In genomic region chr1:63818567-63819340, GRCh38 we compare ENCODE assay signal across 19 cellular contexts. TPM values are rescaled to one million over a fixed set of nuclear protein-coding genes. Genes with fewer than 3 reads are reported as not detected.
DNase-seq lines count a peak whose midpoint lies in the region; ATAC-seq and TF ChIP-seq lines count a peak whose summit lies in the region.
"Had no signal": no experiment of that assay in that cellular context is flagged by ENCODE, and none has a peak within 500 bp of the region (broad histone marks: within the 10 kb centered on the region; RNA-seq: fewer than 3 reads in every experiment).

No MANE protein-coding gene starts in this region.

- H4K20me1 ChIP-seq in GM23338 (replicated peaks; ENCODE audit: insufficient read depth) = peaks cover 62% of the 10 kb centered on the region

- H3K4ac ChIP-seq in mesenchymal stem cell (ENCODE audit: low read depth in 1 of 2, low read length in 2 of 2) = no peak overlapping the region

- H2BK12ac ChIP-seq in mesenchymal stem cell (ENCODE audit: low read length in 2 of 2) = no peak overlapping the region

- H3K27me3 ChIP-seq in GM23338 (ENCODE audit: insufficient read depth) = no peaks in the 10 kb centered on the region
- H3K27me3 ChIP-seq in mesenchymal stem cell (ENCODE audit: control insufficient read depth in 1 of 2, insufficient read depth in 1 of 2, low read length in 2 of 2) = no peaks in the 10 kb centered on the region
- no peaks in the 10 kb centered on the region for H3K27me3 ChIP-seq in MG63

- no peak overlapping the region for H2BK120ac ChIP-seq in mesenchymal stem cell (ENCODE audit: low read depth, low read length)

- H3K9ac ChIP-seq in mesenchymal stem cell (ENCODE audit: low read length) = no peak overlapping the region
- H3K9ac ChIP-seq: KMS-11 had no signal

- H2AFZ ChIP-seq in GM23338 (no peak overlapping the region), mesenchymal stem cell (ENCODE audit: low read depth, low read length) (no peak overlapping the region)

- H3K36me3 Mint-ChIP-seq in GM23338 (ENCODE audit: low read depth) = peaks cover 33% of the 10 kb centered on the region
- H3K36me3 Mint-ChIP-seq: CD4-positive, alpha-beta memory T cell had no signal

- peaks cover 2% of the 10 kb centered on the region for H3K27me3 Mint-ChIP-seq in GM23338 (ENCODE audit: insufficient read depth, low read depth, poor library complexity)

- no peak overlapping the region for H2BK5ac ChIP-seq in mesenchymal stem cell (ENCODE audit: low read depth, low read length, poor library complexity, severe bottlenecking)

- H3K79me2 ChIP-seq in GM23338 (replicated peaks; ENCODE audit: insufficient read depth) = peaks cover 100% of the 10 kb centered on the region

- H3K27ac Mint-ChIP-seq in GM23338 = no peak overlapping the region
- H3K27ac Mint-ChIP-seq: B cell; CD4-positive, alpha-beta memory T cell had no signal

- H3K27ac ChIP-seq in GM23338 (ENCODE audit: low read depth) (no peak overlapping the region; the same call in 1 of the 2 replicates), mesenchymal stem cell (ENCODE audit: low read length, poor library complexity, severe bottlenecking) (no peak overlapping the region)
- H3K27ac ChIP-seq: KMS-11 had no signal

- no peak overlapping the region for H3K4me3 Mint-ChIP-seq in GM23338
- H3K4me3 Mint-ChIP-seq: B cell; CD4-positive, alpha-beta memory T cell had no signal

- H3K36me3 ChIP-seq in GM23338 (ENCODE audit: insufficient read depth) = no peaks in the 10 kb centered on the region; the same call in none of the 2 replicates
- peaks cover 0 to 4% of the 10 kb centered on the region in 2 experiments for H3K36me3 ChIP-seq in mesenchymal stem cell (ENCODE audit: control insufficient read depth in 1 of 2, insufficient read depth in 2 of 2, low read depth in 1 of 2, low read length in 2 of 2)
- no peaks in the 10 kb centered on the region for H3K36me3 ChIP-seq in MG63

- H4K91ac ChIP-seq in mesenchymal stem cell (ENCODE audit: low read length) = no peak overlapping the region

- peak; percentile 47 for DNase-seq in AG08395 (ENCODE audit: low spot score)
- DNase-seq in GM23338 (ENCODE audit: low spot score) = no peak
- peak; percentile 40 for DNase-seq in RPMI7951 (ENCODE audit: low read depth)
- peak; percentile 45 for DNase-seq in mesenchymal stem cell
- DNase-seq in DMS53 treated with DMSO at 0.1 percent for 48 hours (lab: John Stamatoyannopoulos, UW; ENCODE audit: unreplicated experiment) = no peak
- no peak for DNase-seq in DMS 273 (lab: John Stamatoyannopoulos, UW; ENCODE audit: unreplicated experiment)
- no peak for DNase-seq in MG63
- DNase-seq: CD4-positive, alpha-beta memory T cell; DND-41; GF-D8; GOT3; NCI-H1436; NCI-H2081 treated with DMSO at 0.1 percent for 48 hours; NCI-H774; RPMI8226; SW 1271 had no signal

- H3K4me3 ChIP-seq in GM23338 (no peak overlapping the region), mesenchymal stem cell (ENCODE audit: insufficient read depth in 1 of 2, low read depth in 1 of 2, low read length in 2 of 2) (no peak overlapping the region), MG63 (no peak overlapping the region)

- H3K9me2 ChIP-seq in GM23338 (ENCODE audit: insufficient read depth) = no peaks in the 10 kb centered on the region; the same call in 1 of the 2 replicates

- H3K14ac ChIP-seq in mesenchymal stem cell (ENCODE audit: low read length in 2 of 2) = no peak overlapping the region

- no peak overlapping the region for H2BK15ac ChIP-seq in mesenchymal stem cell (ENCODE audit: low read depth, poor library complexity, severe bottlenecking)

- H3K9me3 ChIP-seq in mesenchymal stem cell (ENCODE audit: control insufficient read depth, low read length) (no peaks in the 10 kb centered on the region), MG63 (no peaks in the 10 kb centered on the region; the same call in 1 of the 2 replicates)

- ATAC-seq in GM23338 = no peak
- ATAC-seq: HepG2 had no signal

- H3K4me1 Mint-ChIP-seq in GM23338 = peaks cover 62% of the 10 kb centered on the region
- H3K4me1 Mint-ChIP-seq: CD4-positive, alpha-beta memory T cell had no signal

- peak overlapping the region; percentile 72 for H2AK5ac ChIP-seq in mesenchymal stem cell (ENCODE audit: low read length, severe bottlenecking)

- H4K8ac ChIP-seq in mesenchymal stem cell (ENCODE audit: low read length) = no peak overlapping the region

- no peak overlapping the region for H3K18ac ChIP-seq in mesenchymal stem cell (ENCODE audit: low read depth in 1 of 2, low read length in 2 of 2)

- H3K79me1 ChIP-seq in mesenchymal stem cell (replicated peaks; ENCODE audit: low read length, poor library complexity, severe bottlenecking) = peaks cover 20% of the 10 kb centered on the region

- peaks cover 31% of the 10 kb centered on the region for H3K9me3 Mint-ChIP-seq in GM23338

- no peak overlapping the region for H3K23ac ChIP-seq in mesenchymal stem cell (ENCODE audit: low read length in 2 of 2)

- H3F3A ChIP-seq in GM23338 (replicated peaks; ENCODE audit: low read depth) = peaks cover 5% of the 10 kb centered on the region; the same call in 1 of the 2 replicates

- H3K4me1 ChIP-seq in GM23338 (ENCODE audit: insufficient read depth) (peaks cover 68% of the 10 kb centered on the region), mesenchymal stem cell (ENCODE audit: control insufficient read depth, insufficient read depth, low read depth, low read length) (peaks cover 16% of the 10 kb centered on the region)

- WGBS in mesenchymal stem cell = no CpG with 5 or more reads among the region's 1 CpG

- H3K4me2 ChIP-seq in GM23338 (peak overlapping the region; percentile 64), mesenchymal stem cell (ENCODE audit: low read length, poor library complexity, severe bottlenecking) (no peak overlapping the region)
- H3K4me2 ChIP-seq: KMS-11 had no signal

- no peak for TF ChIP-seq CTCF in GM23338 (conservative IDR thresholded peaks at IDR 0.05; ENCODE audit: low read depth in 2 of 2)

TF ChIP-seq in GM23338, 12 proteins besides CTCF, POLR2A, EP300 and RAD21 (continues in another document):
- TF ChIP-seq JUNB (IDR thresholded peaks at IDR 0.05; ENCODE audit: unreplicated experiment) = no peak
- TF ChIP-seq EZH2phosphoT487 (IDR thresholded peaks at IDR 0.05; ENCODE audit: unreplicated experiment) = no peak
- no peak for TF ChIP-seq ZNF462 (CRISPR knock-in tag; IDR thresholded peaks at IDR 0.05)

RNA-seq across cellular contexts. Expression of gene ROR1, which starts 44.9 kb away (rescaled TPM):
- total RNA-seq in GM23338 (2014; rRNA removed; shearing (Covaris generic)) = 94.3 and 96.0 TPM in 2 replicates
- polyA plus RNA-seq in GM23338 (2016; fragmentation: Nextera tagmentation; extraction: Ambion mirVana) = 53.8 and 59.7 TPM in 2 replicates
- 9.0 and 10.5 TPM in 2 replicates for total RNA-seq in RPMI7951 (2014; rRNA removed; shearing (Covaris generic))
- polyA plus RNA-seq in mesenchymal stem cell (2013, experiment 1 of 2) = 17.0 TPM
- 16.8 TPM for polyA plus RNA-seq in mesenchymal stem cell (2013, experiment 2 of 2)
- total RNA-seq in MG63 (2014; rRNA removed; shearing (Covaris generic); ENCODE audit: low replicate concordance) = 1.4 and 2.3 TPM in 2 replicates
- total RNA-seq: CD4-positive, alpha-beta memory T cell had no signal
- polyA plus RNA-seq: CD4-positive, alpha-beta memory T cell had no signal

Comparison
In these comparisons a context has a peak if more than half of its experiments do, and no peak if none do; other contexts are left out.
1. DNase-seq: peak in AG08395 (single experiment), RPMI7951 (single experiment) and mesenchymal stem cell (single experiment); none in GM23338 (single experiment), DMS53 treated with DMSO at 0.1 percent for 48 hours (single experiment), DMS 273 (single experiment) and MG63 (single experiment).